In genomic region chr1:235286667-235287066, GRCh38 we compare ENCODE assay signal across 19 cellular contexts. TPM values are rescaled to one million over a fixed set of nuclear protein-coding genes. Genes with fewer than 3 reads are reported as not detected.
DNase-seq lines count a peak whose midpoint lies in the region; ATAC-seq and TF ChIP-seq lines count a peak whose summit lies in the region.
"Had no signal": no experiment of that assay in that cellular context is flagged by ENCODE, and none has a peak within 500 bp of the region (broad histone marks: within the 10 kb centered on the region; RNA-seq: fewer than 3 reads in every experiment).

No MANE protein-coding gene starts in this region.

- peaks cover 2% of the 10 kb centered on the region for H3K36me3 Mint-ChIP-seq in activated naive CD4-positive, alpha-beta T cell treated with anti-CD3 and anti-CD28 coated beads, Interleukin-2, amount 50 U/mL, for 24 hours
- H3K36me3 Mint-ChIP-seq in WTC11: no peaks in the 10 kb centered on the region
- no peaks in the 10 kb centered on the region for H3K36me3 Mint-ChIP-seq in immature natural killer cell

- ATAC-seq in WTC11: no peak
- peak; percentile 49 for ATAC-seq in stimulated activated naive CD8-positive, alpha-beta T cell treated with anti-CD3 and anti-CD28 coated beads, Interleukin-15, amount 100 ng/mL, for 72 hours
- ATAC-seq: heart left ventricle had no signal

- no peak for TF ChIP-seq CTCF in WTC11 (IDR thresholded peaks at IDR 0.05)

- H3K27me3 Mint-ChIP-seq in activated naive CD4-positive, alpha-beta T cell treated with anti-CD3 and anti-CD28 coated beads, Interleukin-2, amount 50 U/mL, for 24 hours: no peaks in the 10 kb centered on the region
- H3K27me3 Mint-ChIP-seq in WTC11 (ENCODE audit: low read depth): no peaks in the 10 kb centered on the region
- peaks cover 0 to 2% (median 0%) of the 10 kb centered on the region in 3 donors for H3K27me3 Mint-ChIP-seq in immature natural killer cell (ENCODE audit: low read depth in 3 of 3)
- no peaks in the 10 kb centered on the region for H3K27me3 Mint-ChIP-seq in stimulated activated naive CD8-positive, alpha-beta T cell treated with anti-CD3 and anti-CD28 coated beads, Interleukin-15, amount 100 ng/mL, for 72 hours

- CTCF ChIA-PET in WTC11 (lab: Charles Lee): no interaction called here

- POLR2A ChIA-PET in WTC11 (lab: Charles Lee): no interaction called here

- peak overlapping the region; percentile 63 for H3K27ac Mint-ChIP-seq in activated naive CD4-positive, alpha-beta T cell treated with anti-CD3 and anti-CD28 coated beads, Interleukin-2, amount 50 U/mL, for 24 hours
- peak overlapping the region; percentile 30; the same call in 1 of the 2 replicates for H3K27ac Mint-ChIP-seq in WTC11
- H3K27ac Mint-ChIP-seq in immature natural killer cell: peak overlapping the region; percentile 27 to 76 (median 54)
- peak overlapping the region in 1 of 2 donors; percentile 81 for H3K27ac Mint-ChIP-seq in stimulated activated naive CD8-positive, alpha-beta T cell treated with anti-CD3 and anti-CD28 coated beads, Interleukin-15, amount 100 ng/mL, for 72 hours
- H3K27ac Mint-ChIP-seq: nephron progenitor cell had no signal

- H3K4me1 Mint-ChIP-seq in activated naive CD4-positive, alpha-beta T cell treated with anti-CD3 and anti-CD28 coated beads, Interleukin-2, amount 50 U/mL, for 24 hours: peaks cover 83% of the 10 kb centered on the region
- H3K4me1 Mint-ChIP-seq in WTC11 (peaks cover 42% of the 10 kb centered on the region), immature natural killer cell (peaks cover 64 to 87% of the 10 kb centered on the region in 2 donors)
- peaks cover 37% of the 10 kb centered on the region for H3K4me1 Mint-ChIP-seq in stimulated activated naive CD8-positive, alpha-beta T cell treated with anti-CD3 and anti-CD28 coated beads, Interleukin-15, amount 100 ng/mL, for 72 hours

- no peaks in the 10 kb centered on the region for H3K9me3 Mint-ChIP-seq in activated naive CD4-positive, alpha-beta T cell treated with anti-CD3 and anti-CD28 coated beads, Interleukin-2, amount 50 U/mL, for 24 hours
- H3K9me3 Mint-ChIP-seq in WTC11 (no peaks in the 10 kb centered on the region), immature natural killer cell (no peaks in the 10 kb centered on the region)
- no peaks in the 10 kb centered on the region for H3K9me3 Mint-ChIP-seq in stimulated activated naive CD8-positive, alpha-beta T cell treated with anti-CD3 and anti-CD28 coated beads, Interleukin-15, amount 100 ng/mL, for 72 hours

- DNase-seq in activated naive CD4-positive, alpha-beta T cell (lab: John Stamatoyannopoulos, UW): no peak
- no peak for DNase-seq in WTC11 (ENCODE audit: low spot score)
- DNase-seq in immature natural killer cell: no peak
- no peak for DNase-seq in stimulated activated naive CD8-positive, alpha-beta T cell treated with anti-CD3 and anti-CD28 coated beads, Interleukin-15, amount 100 ng/mL, for 72 hours
- no peak for DNase-seq in NCI-H524 treated with DMSO at 0.1 percent for 48 hours (lab: John Stamatoyannopoulos, UW)
- no peak for DNase-seq in NCI-H2171 (lab: John Stamatoyannopoulos, UW)
- DNase-seq in hepatic stellate cell (ENCODE audit: low spot score): no peak
- DNase-seq: activated naive CD4-positive, alpha-beta T cell treated with Interleukin-2 at 50 U/mL for 16 hours; COR-L47; dorsolateral prefrontal cortex; HCEC 1CT; heart left ventricle; islet precursor cell; NCI-H1436; NCI-H2171 treated with DMSO at 0.1 percent for 48 hours; nephron progenitor cell; stimulated activated CD4-positive, alpha-beta T cell treated with anti-CD3 and anti-CD28 coated beads, Interleukin-12 subunit alpha, Interleukin-12 subunit beta, amount 100 ng/mL, for 4 hours; uterus had no signal

- peak overlapping the region; percentile 43 for H3K4me3 Mint-ChIP-seq in activated naive CD4-positive, alpha-beta T cell treated with anti-CD3 and anti-CD28 coated beads, Interleukin-2, amount 50 U/mL, for 24 hours
- no peak overlapping the region for H3K4me3 Mint-ChIP-seq in WTC11
- peak overlapping the region; percentile 4 to 28 (median 13) for H3K4me3 Mint-ChIP-seq in immature natural killer cell
- no peak overlapping the region for H3K4me3 Mint-ChIP-seq in stimulated activated naive CD8-positive, alpha-beta T cell treated with anti-CD3 and anti-CD28 coated beads, Interleukin-15, amount 100 ng/mL, for 72 hours
- H3K4me3 Mint-ChIP-seq: nephron progenitor cell had no signal

TF ChIP-seq in WTC11, 78 proteins besides CTCF, POLR2A, EP300 and RAD21:
- TF ChIP-seq KAT7 (CRISPR knock-in tag; IDR thresholded peaks at IDR 0.05; ENCODE audit: borderline replicate concordance) (no peak), SP1 (CRISPR knock-in tag; conservative IDR thresholded peaks at IDR 0.05) (no peak), ZNF512 (CRISPR knock-in tag; IDR thresholded peaks at IDR 0.05; ENCODE audit: borderline replicate concordance) (no peak), OVOL2 (CRISPR knock-in tag; IDR thresholded peaks at IDR 0.05; ENCODE audit: borderline replicate concordance) (no peak), ZBTB21 (CRISPR knock-in tag; IDR thresholded peaks at IDR 0.05; ENCODE audit: borderline replicate concordance) (no peak), USF2 (CRISPR knock-in tag; IDR thresholded peaks at IDR 0.05) (no peak), MLX (CRISPR knock-in tag; IDR thresholded peaks at IDR 0.05) (no peak)
TF ChIP-seq in WTC11: peak in this region for 0.

RNA-seq across cellular contexts. Expression of gene ARID4B, which starts 41.3 kb away (rescaled TPM):
- 30.2 to 35.7 TPM (median 32.8 TPM) in 3 replicates for total RNA-seq in WTC11 (2021)
- 10 to 100 TPM; 28.3 to 77.9 (median 34.2) TPM for polyA plus RNA-seq in immature natural killer cell

RNA-seq across cellular contexts. Expression of gene GGPS1, which starts 41.7 kb away (rescaled TPM):
- 37.3 to 43.5 TPM (median 39.2 TPM) in 3 replicates for total RNA-seq in WTC11 (2021)
- polyA plus RNA-seq in immature natural killer cell: 10 to 100 TPM; 38.8 to 60.1 (median 50.5) TPM

Comparison
In these comparisons a context has a peak if more than half of its experiments do, and no peak if none do; other contexts are left out.
1. H3K4me3 Mint-ChIP-seq: peak in activated naive CD4-positive, alpha-beta T cell treated with anti-CD3 and anti-CD28 coated beads, Interleukin-2, amount 50 U/mL, for 24 hours (single experiment) and immature natural killer cell (5 of 5); none in WTC11 (single experiment) and stimulated activated naive CD8-positive, alpha-beta T cell treated with anti-CD3 and anti-CD28 coated beads, Interleukin-15, amount 100 ng/mL, for 72 hours (0 of 2).